In the genomic region with DNA sequence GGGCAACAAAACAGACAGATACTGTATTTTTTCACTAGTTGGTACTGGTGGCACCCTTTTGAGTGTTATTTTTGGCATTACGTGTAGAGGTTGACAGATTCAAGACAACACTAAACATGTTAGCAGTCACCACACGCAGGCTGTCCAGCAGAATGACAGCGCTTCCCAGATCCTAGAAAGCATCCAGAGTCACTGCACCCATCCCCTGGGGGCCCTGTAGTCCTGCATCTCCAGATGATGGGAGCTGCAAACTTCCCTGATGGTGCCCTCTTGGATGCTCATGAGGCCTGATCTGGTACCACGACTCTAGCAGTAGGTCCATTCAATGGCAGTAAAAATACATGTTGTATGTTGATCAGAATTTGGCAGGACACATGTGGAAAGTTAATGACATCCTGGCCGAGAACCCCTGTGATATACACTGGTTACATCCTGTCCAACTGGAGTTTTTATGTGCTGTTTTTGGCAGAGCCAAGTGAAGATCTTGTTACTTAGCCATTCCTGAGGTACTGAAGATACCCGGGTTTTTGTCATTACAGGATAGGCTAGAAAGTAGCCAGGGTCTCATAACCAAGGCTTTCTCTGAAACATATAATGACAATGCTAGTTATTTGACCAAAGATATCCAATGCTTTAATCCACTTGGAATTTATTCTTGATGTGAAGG, we compare ENCODE assay signal across 8 cellular contexts. TPM values are rescaled to one million over a fixed set of nuclear protein-coding genes. Genes with fewer than 3 reads are reported as not detected.
DNase-seq lines count a peak whose midpoint lies in the region; ATAC-seq and TF ChIP-seq lines count a peak whose summit lies in the region.

No MANE protein-coding gene starts in this region.

- H3K27me3 ChIP-seq in BLaER1 treated with 17β-estradiol and CSF1 and Interleukin-3, amounts not matched to agents 10 nM and 100 nM, result no peaks in the 10 kb centered on the region
- no peaks in the 10 kb centered on the region for H3K27me3 ChIP-seq in dorsolateral prefrontal cortex
- H3K27me3 ChIP-seq in neural cell (ENCODE audit: insufficient read depth, low read depth, low read length), result no peaks in the 10 kb centered on the region
- no peaks in the 10 kb centered on the region for H3K27me3 ChIP-seq in testis

- H3F3A ChIP-seq in neural cell (ENCODE audit: insufficient read depth, low read length, poor library complexity, severe bottlenecking), result peaks cover 4% of the 10 kb centered on the region

- no peak for TF ChIP-seq EP300 in neural cell (conservative IDR thresholded peaks at IDR 0.05; ENCODE audit: poor library complexity, severe bottlenecking)

- peaks cover 42% of the 10 kb centered on the region for H3K79me2 ChIP-seq in neural cell (replicated peaks; ENCODE audit: insufficient read depth, low read length)

- peaks cover 0 to 8% (median under 1%) of the 10 kb centered on the region in 11 experiments; a peak in 4 of 22 replicates for H3K36me3 ChIP-seq in BLaER1 treated with 17β-estradiol and CSF1 and Interleukin-3, amounts not matched to agents 10 nM and 100 nM
- H3K36me3 ChIP-seq in neural cell (ENCODE audit: insufficient read depth, low read length) (no peaks in the 10 kb centered on the region), testis (ENCODE audit: low read depth, missing control alignments) (no peaks in the 10 kb centered on the region)

- TF ChIP-seq POLR2A in testis (IDR thresholded peaks at IDR 0.05), result no peak

- peak overlapping the region; percentile 74 to 95 (median 87) for H3K4me2 ChIP-seq in BLaER1 treated with 17β-estradiol and CSF1 and Interleukin-3, amounts not matched to agents 10 nM and 100 nM
- H3K4me2 ChIP-seq in neural cell (ENCODE audit: low read length), result no peak overlapping the region

- H3K27ac ChIP-seq in BLaER1 treated with 17β-estradiol and CSF1 and Interleukin-3, amounts not matched to agents 10 nM and 100 nM, result peak overlapping the region in 2 of 11 experiments; percentile 95; a peak in 3 of 22 replicates
- H3K27ac ChIP-seq in dorsolateral prefrontal cortex, result peak overlapping the region in 51 of 59 donors; percentile 9 to 98 (median 93)
- H3K27ac ChIP-seq in neural cell (ENCODE audit: low read length), result no peak overlapping the region
- H3K27ac ChIP-seq in testis, result peak overlapping the region in 1 of 2 donors; percentile 91

- no peaks in the 10 kb centered on the region for H3K9me2 ChIP-seq in neural cell (ENCODE audit: insufficient read depth, low read length)

- H4K20me1 ChIP-seq in BLaER1 treated with 17β-estradiol and CSF1 and Interleukin-3, amounts not matched to agents 10 nM and 100 nM, result peaks cover 21 to 87% (median 27%) of the 10 kb centered on the region in 11 experiments; a peak in 21 of 22 replicates
- no peaks in the 10 kb centered on the region for H4K20me1 ChIP-seq in neural cell (ENCODE audit: insufficient read depth)

- H3K4me3 ChIP-seq in BLaER1 treated with 17β-estradiol and CSF1 and Interleukin-3, amounts not matched to agents 10 nM and 100 nM, result no peak overlapping the region; a peak in 1 of 20 replicates
- H3K4me3 ChIP-seq in dorsolateral prefrontal cortex (peak overlapping the region in 13 of 59 donors; percentile 76 to 86 (median 80)), neural cell (ENCODE audit: low read length) (peak overlapping the region; percentile 76), testis (no peak overlapping the region)

- intact Hi-C loops in dorsolateral prefrontal cortex (cut with DNase I), result loop anchor here (5.0 to 10.0 kb wide), 2 partner anchors 61 to 119 kb away; no protein-coding TSS in a partner anchor
- intact Hi-C loops in testis (cut with DNase I; ENCODE audit: low total_unique reads), result no loop called here

- H3K4me1 ChIP-seq in BLaER1 treated with 17β-estradiol and CSF1 and Interleukin-3, amounts not matched to agents 10 nM and 100 nM, result peaks cover 34 to 41% (median 38%) of the 10 kb centered on the region in 10 experiments
- H3K4me1 ChIP-seq in testis, result peaks cover 35% of the 10 kb centered on the region

- ATAC-seq in HG02759 (IDR thresholded peaks at IDR 0.05; ENCODE audit: unreplicated experiment), result no peak

- DNase-seq in LHCN-M2 (ENCODE audit: low read depth) (peak; percentile 75), dorsolateral prefrontal cortex (no peak), LoVo (ENCODE audit: low spot score) (no peak), SW 1271 (lab: John Stamatoyannopoulos, UW) (no peak), testis (no peak)

- peak overlapping the region in 3 of 11 experiments; percentile 92 to 97 (median 97); a peak in 3 of 22 replicates for H3K9ac ChIP-seq in BLaER1 treated with 17β-estradiol and CSF1 and Interleukin-3, amounts not matched to agents 10 nM and 100 nM
- no peak overlapping the region for H3K9ac ChIP-seq in neural cell (ENCODE audit: low read length)

- 59 to 73% methylated on average over 6 of the region's 6 CpGs for WGBS in testis, 2 donors

- H3K9me3 ChIP-seq in BLaER1 treated with 17β-estradiol and CSF1 and Interleukin-3, amounts not matched to agents 10 nM and 100 nM (replicated peaks in 1 of 11), result peaks cover 8 to 10% (median 10%) of the 10 kb centered on the region in 11 experiments
- H3K9me3 ChIP-seq in neural cell (ENCODE audit: low read length), result no peaks in the 10 kb centered on the region
- H3K9me3 ChIP-seq in testis, result no peaks in the 10 kb centered on the region

- H2AFZ ChIP-seq in neural cell (ENCODE audit: low read depth, low read length), result no peak overlapping the region

- TF ChIP-seq CTCF in dorsolateral prefrontal cortex (IDR thresholded peaks at IDR 0.05 in 54 of 56, conservative IDR thresholded peaks at IDR 0.05 in 2 of 56; ENCODE audit: low read depth in 1 of 56, partially characterized antibody in 56 of 56) (peak in 1 of 56 donors; percentile 17), neural cell (IDR thresholded peaks at IDR 0.05; ENCODE audit: poor library complexity, severe bottlenecking) (no peak), testis (IDR thresholded peaks at IDR 0.05) (no peak)

- TF ChIP-seq RAD21 in neural cell (conservative IDR thresholded peaks at IDR 0.05), result no peak

TF ChIP-seq in neural cell, 6 proteins besides CTCF, POLR2A, EP300 and RAD21:
- TF ChIP-seq SMC3 (conservative IDR thresholded peaks at IDR 0.05; ENCODE audit: poor library complexity), result no peak
- TF ChIP-seq MXI1 (conservative IDR thresholded peaks at IDR 0.05; ENCODE audit: poor library complexity, severe bottlenecking), result no peak
- TF ChIP-seq TAF1 (IDR thresholded peaks at IDR 0.05; ENCODE audit: low read depth), result no peak
- TF ChIP-seq POLR2AphosphoS5 (IDR thresholded peaks at IDR 0.05), result no peak
- no peak for TF ChIP-seq REST (IDR thresholded peaks at IDR 0.05; ENCODE audit: borderline replicate concordance)
- no peak for TF ChIP-seq EZH2 (IDR thresholded peaks at IDR 0.05; ENCODE audit: borderline replicate concordance, insufficient read depth, low read length, poor library complexity, severe bottlenecking)
TF ChIP-seq in neural cell: peak in this region for 0.

RNA-seq across cellular contexts. Expression of gene ABL1, which starts 1.6 kb away (rescaled TPM):
- 63.4 and 70.9 TPM in 2 replicates for total RNA-seq in LHCN-M2 (2014; rRNA removed)
- 51.8 TPM for polyA plus RNA-seq in LHCN-M2 (2012)
- total RNA-seq in dorsolateral prefrontal cortex, result 10 to 100 TPM; 32.9 to 97.5 (median 48.2) TPM
- 18.5 and 24.0 TPM in 2 replicates for polyA plus RNA-seq in neural cell
- 69.6 and 70.4 TPM in 2 replicates for polyA minus RNA-seq in neural cell
- 10 to 100 TPM; 57.2 to 65.9 TPM for total RNA-seq in testis
- polyA plus RNA-seq in testis (ENCODE audit: insufficient read depth, low read depth, low replicate concordance), result 51.0 TPM
